ENCODE assay signal across 1 cellular context in genomic region chr2:118090387-118091139, GRCh38.
TF ChIP-seq lines count a peak whose summit lies in the region.

No MANE protein-coding gene starts in this region.

TF ChIP-seq in GM12878, 131 proteins besides CTCF, POLR2A, EP300 and RAD21:
- TF ChIP-seq ZNF622 (IDR thresholded peaks at IDR 0.05) (no peak), RB1 (IDR thresholded peaks at IDR 0.05; ENCODE audit: borderline replicate concordance) (no peak), E2F4 (IDR thresholded peaks at IDR 0.05; ENCODE audit: low read depth, low read length) (no peak), SMAD5 (IDR thresholded peaks at IDR 0.05; ENCODE audit: low read depth) (no peak), MTA2 (IDR thresholded peaks at IDR 0.05; ENCODE audit: low read depth) (no peak), NR2C2 (IDR thresholded peaks at IDR 0.05; ENCODE audit: borderline replicate concordance, control insufficient read depth, insufficient read length, low read depth) (no peak), RCOR1 (conservative IDR thresholded peaks at IDR 0.05; ENCODE audit: low read depth, low read length) (no peak), CBX5 (IDR thresholded peaks at IDR 0.05; ENCODE audit: low read depth) (no peak), LARP7 (IDR thresholded peaks at IDR 0.05) (no peak), TCF7 (IDR thresholded peaks at IDR 0.05; ENCODE audit: borderline replicate concordance) (no peak), SIX5 (IDR thresholded peaks at IDR 0.05; ENCODE audit: low read depth, low read length, severe bottlenecking) (no peak), MTA3 (IDR thresholded peaks at IDR 0.05; ENCODE audit: borderline replicate concordance, low read length) (no peak), IRF4 (IDR thresholded peaks at IDR 0.05; ENCODE audit: low read depth, low read length) (no peak), ZBTB33 (IDR thresholded peaks at IDR 0.05) (no peak), JUND (IDR thresholded peaks at IDR 0.05; ENCODE audit: low read depth, low read length) (no peak)
